In the genomic region with DNA sequence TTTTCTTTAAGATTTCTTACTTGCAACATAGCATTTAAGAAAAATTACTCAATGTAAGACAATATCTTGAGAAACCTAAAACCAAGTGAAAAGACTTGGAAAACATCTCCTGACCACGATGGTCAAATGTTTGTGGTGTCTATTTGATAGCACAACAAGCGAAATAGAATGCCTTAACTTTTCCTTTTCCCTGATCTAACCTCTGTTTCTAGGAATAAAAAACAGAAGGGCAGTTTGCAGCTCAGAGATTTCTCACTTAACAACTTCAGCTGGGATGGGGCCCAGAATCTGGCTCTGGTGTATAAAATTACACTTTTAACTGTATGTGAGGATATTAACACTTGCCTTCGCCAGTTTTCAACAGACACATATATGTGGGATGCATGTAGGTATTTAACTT, we compare ENCODE assay signal across 30 cellular contexts. TPM values are rescaled to one million over a fixed set of nuclear protein-coding genes. Genes with fewer than 3 reads are reported as not detected.
DNase-seq lines count a peak whose midpoint lies in the region; ATAC-seq and TF ChIP-seq lines count a peak whose summit lies in the region.
"Had no signal": no experiment of that assay in that cellular context is flagged by ENCODE, and none has a peak within 500 bp of the region (broad histone marks: within the 10 kb centered on the region; RNA-seq: fewer than 3 reads in every experiment).

No MANE protein-coding gene starts in this region.

- no peaks in the 10 kb centered on the region for H4K20me1 ChIP-seq in PC-3 (ENCODE audit: low read length)

- H3K4me3 Mint-ChIP-seq in CD4-positive, alpha-beta T cell: no peak overlapping the region
- H3K4me3 Mint-ChIP-seq: CD14-positive monocyte; effector memory CD8-positive, alpha-beta T cell; neural crest cell; stimulated activated naive CD8-positive, alpha-beta T cell treated with anti-CD3 and anti-CD28 coated beads, Interleukin-15, Interleukin-2, amounts not matched to agents 100 ng/mL and 50 ng/mL, for 24 hours had no signal

- POLR2A ChIA-PET in PC-3 (lab: Charles Lee; ENCODE audit: unreplicated experiment): no interaction called here
- POLR2A ChIA-PET in CD4-positive, alpha-beta T cell (lab: Charles Lee): no interaction called here

- H2AK5ac ChIP-seq in mesenchymal stem cell (ENCODE audit: low read length, severe bottlenecking): no peak overlapping the region

- no peak overlapping the region for H3K4ac ChIP-seq in mesenchymal stem cell (ENCODE audit: low read depth in 1 of 2, low read length in 2 of 2)

- no peak overlapping the region for H2BK15ac ChIP-seq in mesenchymal stem cell (ENCODE audit: low read depth, poor library complexity, severe bottlenecking)

- H3K9me3 ChIP-seq in mesenchymal stem cell (ENCODE audit: control insufficient read depth, low read length) (no peaks in the 10 kb centered on the region), subcutaneous abdominal adipose tissue (ENCODE audit: control insufficient read depth in 5 of 5, low read length in 5 of 5) (no peaks in the 10 kb centered on the region), PC-3 (ENCODE audit: low read length) (no peaks in the 10 kb centered on the region)
- no peaks in the 10 kb centered on the region for H3K9me3 ChIP-seq in CD4-positive, alpha-beta T cell (ENCODE audit: control insufficient read depth, low read length)
- H3K9me3 ChIP-seq: ascending aorta, heart right ventricle, SJCRH30, tibial artery had no signal

- H3K36me3 ChIP-seq in mesenchymal stem cell (ENCODE audit: control insufficient read depth in 1 of 2, insufficient read depth in 2 of 2, low read depth in 1 of 2, low read length in 2 of 2) (no peaks in the 10 kb centered on the region), subcutaneous abdominal adipose tissue (ENCODE audit: control insufficient read depth in 5 of 5, insufficient read depth in 5 of 5, low read length in 5 of 5) (no peaks in the 10 kb centered on the region), PC-3 (ENCODE audit: low read depth, low read length) (no peaks in the 10 kb centered on the region; the same call in 1 of the 2 replicates)
- H3K36me3 ChIP-seq: ascending aorta, heart right ventricle, SJCRH30, tibial artery had no signal

- no peak overlapping the region for H2BK120ac ChIP-seq in mesenchymal stem cell (ENCODE audit: low read depth, low read length)

- H3K36me3 Mint-ChIP-seq in CD4-positive, alpha-beta T cell (ENCODE audit: low read depth): no peaks in the 10 kb centered on the region
- H3K36me3 Mint-ChIP-seq: CD14-positive monocyte had no signal

- no peak overlapping the region for H4K8ac ChIP-seq in mesenchymal stem cell (ENCODE audit: low read length)

- no peak overlapping the region for H4K91ac ChIP-seq in mesenchymal stem cell (ENCODE audit: low read length)

- no peaks in the 10 kb centered on the region for H3K27me3 Mint-ChIP-seq in CD4-positive, alpha-beta T cell
- H3K27me3 Mint-ChIP-seq: effector memory CD8-positive, alpha-beta T cell; stimulated activated naive CD8-positive, alpha-beta T cell treated with anti-CD3 and anti-CD28 coated beads, Interleukin-15, Interleukin-2, amounts not matched to agents 100 ng/mL and 50 ng/mL, for 24 hours had no signal

- H3K4me2 ChIP-seq in mesenchymal stem cell (ENCODE audit: low read length, poor library complexity, severe bottlenecking): no peak overlapping the region
- H3K4me2 ChIP-seq in PC-3 (ENCODE audit: low read length): no peak overlapping the region

- intact Hi-C loops in PC-3 (cut with micrococcal nuclease): no loop called here
- intact Hi-C loops in CD4-positive, alpha-beta T cell (cut with DNase I, micrococcal nuclease): no loop called here

- H3K27me3 ChIP-seq in mesenchymal stem cell (ENCODE audit: control insufficient read depth in 1 of 2, insufficient read depth in 1 of 2, low read length in 2 of 2) (no peaks in the 10 kb centered on the region), subcutaneous abdominal adipose tissue (ENCODE audit: control insufficient read depth in 5 of 5, insufficient read depth in 4 of 5, low read length in 5 of 5) (no peaks in the 10 kb centered on the region), PC-3 (ENCODE audit: low read length) (no peaks in the 10 kb centered on the region)
- H3K27me3 ChIP-seq in CD4-positive, alpha-beta T cell (ENCODE audit: control insufficient read depth, insufficient read depth, low read length): no peaks in the 10 kb centered on the region
- H3K27me3 ChIP-seq: ascending aorta, foreskin keratinocyte, heart right ventricle, tibial artery had no signal

- no peak overlapping the region for H3K27ac ChIP-seq in mesenchymal stem cell (ENCODE audit: low read length, poor library complexity, severe bottlenecking)
- H3K27ac ChIP-seq in subcutaneous abdominal adipose tissue (ENCODE audit: low read depth, low read length): peak overlapping the region; percentile 88
- H3K27ac ChIP-seq in PC-3 (ENCODE audit: low read length): no peak overlapping the region
- no peak overlapping the region for H3K27ac ChIP-seq in CD4-positive, alpha-beta T cell (ENCODE audit: low read depth, low read length)
- H3K27ac ChIP-seq: ascending aorta, foreskin keratinocyte, SJCRH30, tibial artery had no signal

- no peaks in the 10 kb centered on the region for H3K9me3 Mint-ChIP-seq in CD4-positive, alpha-beta T cell
- H3K9me3 Mint-ChIP-seq: CD14-positive monocyte; effector memory CD8-positive, alpha-beta T cell had no signal

- peaks cover 4% of the 10 kb centered on the region for H3K79me1 ChIP-seq in mesenchymal stem cell (replicated peaks; ENCODE audit: low read length, poor library complexity, severe bottlenecking)

- H3F3A ChIP-seq in PC-3 (ENCODE audit: low read length, unreplicated experiment): no peaks in the 10 kb centered on the region

- no peak overlapping the region for H2BK5ac ChIP-seq in mesenchymal stem cell (ENCODE audit: low read depth, low read length, poor library complexity, severe bottlenecking)

- peak; percentile 71 for DNase-seq in LHCN-M2 (ENCODE audit: low read depth)
- DNase-seq in dedifferentiated amniotic fluid mesenchymal stem cell (ENCODE audit: extremely low spot score): peak; percentile 53
- peak; percentile 22 for DNase-seq in mesenchymal stem cell
- DNase-seq in PC-3: no peak
- no peak for DNase-seq in CD4-positive, alpha-beta T cell
- DNase-seq: activated effector memory CD4-positive, alpha-beta T cell treated with Interleukin-2 at 50 U/mL for 16 hours; activated T-cell treated with anti-CD3 and anti-CD28 coated beads, Interleukin-2, amount 50 U/mL, for 1 hour; Calu3; caudate nucleus; cortex of kidney; DND-41; effector memory CD8-positive, alpha-beta T cell; foreskin keratinocyte; GF-D8; heart right ventricle; NCI-H1048; NCI-H1694; right cardiac atrium; RPMI8226; SJCRH30; stimulated activated CD8-positive, alpha-beta memory T cell treated with anti-CD3 and anti-CD28 coated beads, Interleukin-4, amount 100 ng/mL, for 48 hours; SW 1271; tibial artery had no signal

- no TSS peak for BruUV-seq in PC-3 (replicated peaks; lab: Mats Ljungman, UMichigan)

- no peaks in the 10 kb centered on the region for H3K4me1 Mint-ChIP-seq in CD4-positive, alpha-beta T cell (ENCODE audit: low read depth)

- no peak overlapping the region for H3K27ac Mint-ChIP-seq in CD4-positive, alpha-beta T cell
- H3K27ac Mint-ChIP-seq: activated naive CD4-positive, alpha-beta T cell treated with anti-CD3 and anti-CD28 coated beads, Interleukin-2, amount 50 U/mL, for 72 hours; CD14-positive monocyte; effector memory CD8-positive, alpha-beta T cell; stimulated activated naive CD8-positive, alpha-beta T cell treated with anti-CD3 and anti-CD28 coated beads, Interleukin-15, Interleukin-2, amounts not matched to agents 100 ng/mL and 50 ng/mL, for 24 hours had no signal

- H3K9ac ChIP-seq in mesenchymal stem cell (ENCODE audit: low read length) (no peak overlapping the region), subcutaneous abdominal adipose tissue (ENCODE audit: low read length in 5 of 5) (peak overlapping the region in 3 of 5 donors; percentile 1 to 80 (median 66)), PC-3 (ENCODE audit: low read length) (no peak overlapping the region)

- H3K4me3 ChIP-seq in mesenchymal stem cell (ENCODE audit: insufficient read depth in 1 of 2, low read depth in 1 of 2, low read length in 2 of 2) (no peak overlapping the region), subcutaneous abdominal adipose tissue (ENCODE audit: low read depth in 1 of 5, low read length in 5 of 5) (peak overlapping the region in 1 of 5 donors; percentile 1), PC-3 (ENCODE audit: low read length) (no peak overlapping the region)
- H3K4me3 ChIP-seq: ascending aorta, heart right ventricle, SJCRH30, tibial artery had no signal

- H3K18ac ChIP-seq in mesenchymal stem cell (ENCODE audit: low read depth in 1 of 2, low read length in 2 of 2): no peak overlapping the region

- no peak overlapping the region for H2AFZ ChIP-seq in mesenchymal stem cell (ENCODE audit: low read depth, low read length)
- H2AFZ ChIP-seq in PC-3 (ENCODE audit: low read length): no peak overlapping the region

- H3K14ac ChIP-seq in mesenchymal stem cell (ENCODE audit: low read length in 2 of 2): no peak overlapping the region

- no peak overlapping the region for H3K23ac ChIP-seq in mesenchymal stem cell (ENCODE audit: low read length in 2 of 2)

- H2BK12ac ChIP-seq in mesenchymal stem cell (ENCODE audit: low read length in 2 of 2): no peak overlapping the region

- no peaks in the 10 kb centered on the region for H3K9me2 ChIP-seq in PC-3 (replicated peaks; ENCODE audit: low read length)

- H3K4me1 ChIP-seq in mesenchymal stem cell (ENCODE audit: control insufficient read depth, insufficient read depth, low read depth, low read length) (peaks cover 1% of the 10 kb centered on the region), subcutaneous abdominal adipose tissue (ENCODE audit: control insufficient read depth in 5 of 5, insufficient read depth in 5 of 5, low read length in 5 of 5) (peaks cover 0 to 22% (median 6%) of the 10 kb centered on the region in 5 donors), PC-3 (ENCODE audit: insufficient read depth, low read length) (no peaks in the 10 kb centered on the region)
- H3K4me1 ChIP-seq: ascending aorta, foreskin keratinocyte, SJCRH30, tibial artery had no signal

- CTCF ChIA-PET in PC-3 (lab: Charles Lee): no interaction called here
- CTCF ChIA-PET in CD4-positive, alpha-beta T cell (lab: Charles Lee): interaction anchor here (1.2 kb wide), 1 partner anchor 30 kb away, joined by 3 read pairs; no protein-coding TSS in a partner anchor

- no peak for TF ChIP-seq CTCF in PC-3 (conservative IDR thresholded peaks at IDR 0.05; ENCODE audit: low read depth, low read length)
- no peak for TF ChIP-seq CTCF in CD4-positive, alpha-beta T cell (IDR thresholded peaks at IDR 0.05)

- H3K79me2 ChIP-seq in PC-3 (ENCODE audit: low read length): no peaks in the 10 kb centered on the region

- ATAC-seq in HG03039 (IDR thresholded peaks at IDR 0.05; ENCODE audit: unreplicated experiment) (no peak), PC-3 (no peak)
- no peak for ATAC-seq in CD4-positive, alpha-beta T cell (ENCODE audit: poor library complexity)
- ATAC-seq: activated naive CD4-positive, alpha-beta T cell treated with anti-CD3 and anti-CD28 coated beads, Interleukin-2, amount 50 U/mL, for 72 hours; effector memory CD8-positive, alpha-beta T cell; foreskin keratinocyte; right cardiac atrium had no signal

- WGBS in mesenchymal stem cell: 76% methylated on average over 2 of the region's 3 CpGs

RNA-seq across cellular contexts. Expression of a gene that starts 47.6 kb away (rescaled TPM):
- total RNA-seq in LHCN-M2 (2014; rRNA removed) (41.6 and 46.5 TPM in 2 replicates), PC-3 (2014; rRNA removed) (22.1 and 32.7 TPM in 2 replicates)
- polyA plus RNA-seq in LHCN-M2 (2012): 54.5 TPM
- polyA plus RNA-seq in mesenchymal stem cell (2013, experiment 1 of 2): 35.6 TPM
- polyA plus RNA-seq in mesenchymal stem cell (2013, experiment 2 of 2): 37.8 TPM
- total RNA-seq in CD4-positive, alpha-beta T cell: 1 to 10 TPM; 7.4 to 8.4 TPM

Comparison
In these comparisons a context has a peak if more than half of its experiments do, and no peak if none do; other contexts are left out.
1. DNase-seq: peak in LHCN-M2 (single experiment), dedifferentiated amniotic fluid mesenchymal stem cell (single experiment) and mesenchymal stem cell (single experiment); none in PC-3 (single experiment) and CD4-positive, alpha-beta T cell (0 of 10).
2. H3K9ac ChIP-seq: peak in subcutaneous abdominal adipose tissue (3 of 5); none in mesenchymal stem cell (single experiment) and PC-3 (single experiment).